31 cellular contexts compared by ENCODE assay signal in genomic region chr20:20612251-20612650, GRCh38.
"Had no signal": no experiment of that assay in that cellular context is flagged by ENCODE, and none has a peak within 500 bp of the region (broad histone marks: within the 10 kb centered on the region; RNA-seq: fewer than 3 reads in every experiment).

No MANE protein-coding gene starts in this region.

- H3K9me3 ChIP-seq: esophagus muscularis mucosa, gastrocnemius medialis, heart left ventricle had no signal

- H3K27ac ChIP-seq: brain microvascular endothelial cell, esophagus muscularis mucosa, foreskin keratinocyte, gastrocnemius medialis, heart left ventricle had no signal

- H3K4me3 Mint-ChIP-seq: activated CD8-positive, alpha-beta T cell treated with anti-CD3 and anti-CD28 coated beads for 36 hours; activated naive CD8-positive, alpha-beta T cell; activated T-cell treated with anti-CD3 and anti-CD28 coated beads, Interleukin-2, amount 50 U/mL, for 4 hours; activated T-helper 17 cell treated with anti-CD3 and anti-CD28 coated beads, Interleukin-2, amount 50 U/mL, for 72 hours; effector memory CD8-positive, alpha-beta T cell; WTC11 had no signal

- H3K4me1 ChIP-seq: esophagus muscularis mucosa, foreskin keratinocyte, gastrocnemius medialis, heart left ventricle had no signal

- H3K27me3 ChIP-seq: brain microvascular endothelial cell, esophagus muscularis mucosa, foreskin keratinocyte, gastrocnemius medialis, heart left ventricle had no signal

- H3K9me3 Mint-ChIP-seq: activated CD8-positive, alpha-beta T cell treated with anti-CD3 and anti-CD28 coated beads for 36 hours; activated T-cell treated with anti-CD3 and anti-CD28 coated beads, Interleukin-2, amount 50 U/mL, for 4 hours; activated T-helper 17 cell treated with anti-CD3 and anti-CD28 coated beads, Interleukin-2, amount 50 U/mL, for 72 hours; effector memory CD8-positive, alpha-beta T cell; WTC11 had no signal

- FAIRE-seq: astrocyte, colon had no signal

- H3K4me3 ChIP-seq: esophagus muscularis mucosa, gastrocnemius medialis, heart left ventricle had no signal

- ATAC-seq: activated CD4-positive, CD25-positive, alpha-beta regulatory T cell treated with anti-CD3 and anti-CD28 coated beads, Interleukin-2, amount 50 U/mL, for 24 hours; activated CD8-positive, alpha-beta T cell treated with anti-CD3 and anti-CD28 coated beads for 36 hours; activated T-cell treated with anti-CD3 and anti-CD28 coated beads, Interleukin-2, amount 50 U/mL, for 4 hours; activated T-helper 17 cell treated with anti-CD3 and anti-CD28 coated beads, Interleukin-2, amount 50 U/mL, for 72 hours; effector memory CD8-positive, alpha-beta T cell; foreskin keratinocyte; gastrocnemius medialis; heart left ventricle; WTC11 had no signal

- DNase-seq: activated CD4-positive, alpha-beta T cell treated with anti-CD3 and anti-CD28 coated beads for 48 hours; activated CD4-positive, alpha-beta T cell treated with anti-CD3 and anti-CD28 coated beads, Interleukin-2, amount 50 U/mL, for 1 hour; activated CD4-positive, alpha-beta T cell treated with anti-CD3 and anti-CD28 coated beads, Interleukin-2, amount 50 U/mL, for 48 hours; activated CD8-positive, alpha-beta memory T cell treated with anti-CD3 and anti-CD28 coated beads for 24 hours; activated CD8-positive, alpha-beta T cell treated with anti-CD3 and anti-CD28 coated beads for 36 hours; activated effector memory CD4-positive, alpha-beta T cell treated with Interleukin-2 at 50 U/mL for 16 hours; activated gamma-delta T cell treated with Interleukin-2 at 50 U/mL for 16 hours; activated naive CD4-positive, alpha-beta T cell treated with anti-CD3 and anti-CD28 coated beads, Interleukin-2, amount 50 U/mL, for 16 hours; activated naive CD4-positive, alpha-beta T cell treated with Interleukin-2 at 50 U/mL for 16 hours; activated T-cell treated with anti-CD3 and anti-CD28 coated beads, Interleukin-2, amount 50 U/mL, for 4 hours; amniotic stem cell; anterior cingulate cortex; brain microvascular endothelial cell; caudate nucleus; cortex of kidney; dermis blood vessel endothelial cell; effector CD4-positive, alpha-beta T cell; effector memory CD8-positive, alpha-beta T cell; erythroblast; foreskin keratinocyte; gastrocnemius medialis; glutamatergic neuron; heart left ventricle; T-helper 2 cell had no signal

- H3K27me3 Mint-ChIP-seq: activated CD8-positive, alpha-beta T cell treated with anti-CD3 and anti-CD28 coated beads for 36 hours; activated naive CD8-positive, alpha-beta T cell; activated T-helper 17 cell treated with anti-CD3 and anti-CD28 coated beads, Interleukin-2, amount 50 U/mL, for 72 hours; effector memory CD8-positive, alpha-beta T cell had no signal

- H3K36me3 ChIP-seq: brain microvascular endothelial cell had no signal

- H3K27ac Mint-ChIP-seq: activated CD8-positive, alpha-beta T cell treated with anti-CD3 and anti-CD28 coated beads for 36 hours; activated naive CD8-positive, alpha-beta T cell; activated T-helper 17 cell treated with anti-CD3 and anti-CD28 coated beads, Interleukin-2, amount 50 U/mL, for 72 hours; WTC11 had no signal

- H3K4me1 Mint-ChIP-seq: WTC11 had no signal
